ENCODE assay signal across 10 cellular contexts in genomic region chr2:152648336-152648735, GRCh38.
DNase-seq lines count a peak whose midpoint lies in the region; ATAC-seq, FAIRE-seq and TF ChIP-seq lines count a peak whose summit lies in the region.
"Had no signal": no experiment of that assay in that cellular context is flagged by ENCODE, and none has a peak within 500 bp of the region (broad histone marks: within the 10 kb centered on the region; RNA-seq: fewer than 3 reads in every experiment).

No MANE protein-coding gene starts in this region.

- no peaks in the 10 kb centered on the region for H3K4me1 Mint-ChIP-seq in activated T-cell treated with anti-CD3 and anti-CD28 coated beads, Interleukin-2, amount 50 U/mL, for 72 hours (ENCODE audit: low read depth)
- no peaks in the 10 kb centered on the region for H3K4me1 Mint-ChIP-seq in Calu3 (ENCODE audit: low read depth, unreplicated experiment)
- H3K4me1 Mint-ChIP-seq: CD14-positive monocyte had no signal

- 1 to 13% (median 7%) methylated on average over 2 of the region's 2 CpGs for WGBS in small intestine, 3 donors

- H3K9me3 ChIP-seq in RWPE2 (ENCODE audit: severe bottlenecking) (no peaks in the 10 kb centered on the region), small intestine (ENCODE audit: control insufficient read depth, low read depth) (no peaks in the 10 kb centered on the region)

- H3K27me3 ChIP-seq in RWPE2 (ENCODE audit: insufficient read depth, poor library complexity, severe bottlenecking) (no peaks in the 10 kb centered on the region), small intestine (ENCODE audit: control insufficient read depth in 2 of 2, insufficient read depth in 2 of 2, low read length in 2 of 2) (no peaks in the 10 kb centered on the region)

- H3K9me3 Mint-ChIP-seq in activated T-cell treated with anti-CD3 and anti-CD28 coated beads, Interleukin-2, amount 50 U/mL, for 72 hours: no peaks in the 10 kb centered on the region
- H3K9me3 Mint-ChIP-seq in Calu3 (ENCODE audit: low read depth, unreplicated experiment): no peaks in the 10 kb centered on the region
- H3K9me3 Mint-ChIP-seq: CD14-positive monocyte had no signal

- CTCF ChIA-PET in Calu3 (lab: Charles Lee): no interaction called here

- no peak overlapping the region for H3K4me3 ChIP-seq in RWPE2 (ENCODE audit: severe bottlenecking)
- H3K4me3 ChIP-seq in foreskin fibroblast (ENCODE audit: low read depth in 1 of 2, low read length in 2 of 2): no peak overlapping the region
- H3K4me3 ChIP-seq in small intestine (ENCODE audit: low read depth in 1 of 2, low read length in 2 of 2): no peak overlapping the region

- FAIRE-seq in small intestine (lab: Jason Lieb, UNC): no peak

- peaks cover 2 to 6% of the 10 kb centered on the region in 2 donors for H3K36me3 Mint-ChIP-seq in activated T-cell treated with anti-CD3 and anti-CD28 coated beads, Interleukin-2, amount 50 U/mL, for 72 hours (ENCODE audit: insufficient read depth in 2 of 2)
- H3K36me3 Mint-ChIP-seq in Calu3 (ENCODE audit: insufficient read depth, unreplicated experiment): peaks cover 39% of the 10 kb centered on the region

- TF ChIP-seq CTCF in RWPE2 (IDR thresholded peaks at IDR 0.05; ENCODE audit: poor library complexity, severe bottlenecking): peak; percentile 31
- TF ChIP-seq CTCF in foreskin fibroblast (IDR thresholded peaks at IDR 0.05; ENCODE audit: low read depth, low read length): peak; percentile 6
- no peak for TF ChIP-seq CTCF in Calu3 (IDR thresholded peaks at IDR 0.05; ENCODE audit: unreplicated experiment)

- no peak overlapping the region for H3K27ac Mint-ChIP-seq in activated T-cell treated with anti-CD3 and anti-CD28 coated beads, Interleukin-2, amount 50 U/mL, for 72 hours
- no peak overlapping the region for H3K27ac Mint-ChIP-seq in Calu3 (ENCODE audit: unreplicated experiment)
- H3K27ac Mint-ChIP-seq: CD14-positive monocyte had no signal

- no peaks in the 10 kb centered on the region for H3K27me3 Mint-ChIP-seq in activated T-cell treated with anti-CD3 and anti-CD28 coated beads, Interleukin-2, amount 50 U/mL, for 72 hours (ENCODE audit: low read depth)
- H3K27me3 Mint-ChIP-seq in Calu3 (ENCODE audit: unreplicated experiment): no peaks in the 10 kb centered on the region

- H3K4me3 Mint-ChIP-seq in activated T-cell treated with anti-CD3 and anti-CD28 coated beads, Interleukin-2, amount 50 U/mL, for 72 hours: no peak overlapping the region
- no peak overlapping the region for H3K4me3 Mint-ChIP-seq in Calu3 (ENCODE audit: low read depth, unreplicated experiment)
- H3K4me3 Mint-ChIP-seq: CD14-positive monocyte had no signal

- BruUV-seq in Calu3 (replicated peaks; lab: Mats Ljungman, UMichigan): no TSS peak

- H3K4me1 ChIP-seq in RWPE2 (ENCODE audit: insufficient read depth, poor library complexity, severe bottlenecking) (peaks cover 9% of the 10 kb centered on the region), small intestine (ENCODE audit: control insufficient read depth in 2 of 2, insufficient read depth in 1 of 2, low read depth in 1 of 2, low read length in 1 of 2) (peaks cover 0 to 2% of the 10 kb centered on the region in 2 donors)

- DNase-seq in NCI-H2227 treated with DMSO at 0.1 percent for 48 hours (lab: John Stamatoyannopoulos, UW) (peak; percentile 9), NCI-H2227 (lab: John Stamatoyannopoulos, UW; ENCODE audit: unreplicated experiment) (no peak), RWPE2 (ENCODE audit: low spot score) (no peak), foreskin fibroblast (peak in 1 of 2 donors; percentile 22), small intestine (peak; percentile 72), Calu3 (no peak), caudate nucleus (lab: John Stamatoyannopoulos, UW) (no peak)
- no peak for DNase-seq in activated T-cell treated with anti-CD3 and anti-CD28 coated beads, Interleukin-2, amount 50 U/mL, for 72 hours
- DNase-seq: stimulated activated CD4-positive, alpha-beta T cell treated with anti-CD3 and anti-CD28 coated beads, Interleukin-15, amount 100 ng/mL, for 24 hours had no signal

- H3K27ac ChIP-seq in RWPE2 (ENCODE audit: poor library complexity, severe bottlenecking): no peak overlapping the region
- no peak overlapping the region for H3K27ac ChIP-seq in small intestine (ENCODE audit: low read depth in 1 of 2, low read length in 1 of 2)
- H3K27ac ChIP-seq in caudate nucleus (ENCODE audit: low read depth, low read length): no peak overlapping the region

- ATAC-seq in RWPE2 (ENCODE audit: low read depth): 0 out of 3 replicates have a peak, but pooled peaks have one; percentile 17
- ATAC-seq in activated T-cell treated with anti-CD3 and anti-CD28 coated beads, Interleukin-2, amount 50 U/mL, for 72 hours (replicated peaks in 1 of 2): no peak

- H3K36me3 ChIP-seq in RWPE2 (ENCODE audit: low read depth) (peaks cover 70% of the 10 kb centered on the region), small intestine (ENCODE audit: control insufficient read depth in 2 of 2, insufficient read depth in 2 of 2, low read length in 2 of 2) (peaks cover 3% of the 10 kb centered on the region in 2 donors)

- intact Hi-C loops in Calu3 (cut with micrococcal nuclease; ENCODE audit: unreplicated experiment): no loop called here

Comparison
In these comparisons a context has a peak if more than half of its experiments do, and no peak if none do; other contexts are left out.
1. DNase-seq: peak in NCI-H2227 treated with DMSO at 0.1 percent for 48 hours (single experiment) and small intestine (single experiment); none in NCI-H2227 (single experiment), RWPE2 (single experiment), activated T-cell treated with anti-CD3 and anti-CD28 coated beads, Interleukin-2, amount 50 U/mL, for 72 hours (0 of 2), Calu3 (single experiment) and caudate nucleus (0 of 61).